Comparison of ENCODE assay signal across 8 cellular contexts in genomic region chr16:4183258-4184037, GRCh38. TPM values are rescaled to one million over a fixed set of nuclear protein-coding genes. Genes with fewer than 3 reads are reported as not detected.
A peak's percentile ranks its signal among the peaks of the same experiment; 100 is the strongest.
DNase-seq lines count a peak whose midpoint lies in the region; ATAC-seq, FAIRE-seq and TF ChIP-seq lines count a peak whose summit lies in the region.

No MANE protein-coding gene starts in this region.

- TF ChIP-seq CTCF in AG04449 (IDR thresholded peaks at IDR 0.05; ENCODE audit: insufficient read depth, low read length, missing control alignments) (no peak), keratinocyte (optimal IDR thresholded peaks at IDR 0.05 in 1 of 3, IDR thresholded peaks at IDR 0.05 in 1 of 3, conservative IDR thresholded peaks at IDR 0.05 in 1 of 3; ENCODE audit: extremely low read depth in 1 of 3, insufficient read depth in 2 of 3, low read length in 3 of 3) (no peak)

- H3K27me3 Mint-ChIP-seq in central memory CD8-positive, alpha-beta T cell = no peaks in the 10 kb centered on the region

- peaks cover 8% of the 10 kb centered on the region for H3K4me1 ChIP-seq in keratinocyte (ENCODE audit: control insufficient read depth, extremely low read depth, insufficient read depth, low read length)

- peak overlapping the region; percentile 87 for H3K27ac ChIP-seq in keratinocyte (ENCODE audit: control insufficient read depth, insufficient read depth, low read length)

- H3K27ac Mint-ChIP-seq in central memory CD8-positive, alpha-beta T cell (ENCODE audit: low read depth) = peak overlapping the region; percentile 92

- ATAC-seq in GM18873 (IDR thresholded peaks at IDR 0.05; ENCODE audit: low FRiP score, unreplicated experiment) (peak; percentile 74), HG03108 (IDR thresholded peaks at IDR 0.05; ENCODE audit: unreplicated experiment) (peak; percentile 72)
- ATAC-seq in activated CD4-positive, CD25-positive, alpha-beta regulatory T cell treated with anti-CD3 and anti-CD28 coated beads, Interleukin-2, amount 50 U/mL, for 24 hours = peak; percentile 89
- ATAC-seq in central memory CD8-positive, alpha-beta T cell (replicated peaks; ENCODE audit: extremely low read depth, poor library complexity, severe bottlenecking) = peak; percentile 68

- H4K20me1 ChIP-seq in keratinocyte (ENCODE audit: control insufficient read depth, extremely low read depth, insufficient read depth, low read length) = no peaks in the 10 kb centered on the region

- H3K9me3 ChIP-seq in keratinocyte (ENCODE audit: control insufficient read depth, low read depth, low read length) = no peaks in the 10 kb centered on the region

- H3K27me3 ChIP-seq in keratinocyte (ENCODE audit: control insufficient read depth, extremely low read depth, insufficient read depth, low read length) = no peaks in the 10 kb centered on the region

- H3K4me3 ChIP-seq in AG04449 (ENCODE audit: low read depth, low read length) (peak overlapping the region; percentile 74), keratinocyte (ENCODE audit: control insufficient read depth in 2 of 3, extremely low read depth in 1 of 3, insufficient read depth in 2 of 3, low read depth in 1 of 3, low read length in 3 of 3) (peak overlapping the region; percentile 56 to 81 (median 68))

- H3K79me2 ChIP-seq in keratinocyte (ENCODE audit: control insufficient read depth, insufficient read depth, low read length) = no peaks in the 10 kb centered on the region

- H2AFZ ChIP-seq in keratinocyte (ENCODE audit: control insufficient read depth, low read length) = peak overlapping the region; percentile 94

- no peaks in the 10 kb centered on the region for H3K9me3 Mint-ChIP-seq in central memory CD8-positive, alpha-beta T cell

- H3K4me1 Mint-ChIP-seq in central memory CD8-positive, alpha-beta T cell = peaks cover 6% of the 10 kb centered on the region

- H3K9ac ChIP-seq in keratinocyte (ENCODE audit: control insufficient read depth, extremely low read depth, insufficient read depth, low read length) = peak overlapping the region; percentile 90

- peaks cover 5% of the 10 kb centered on the region for H3K36me3 Mint-ChIP-seq in central memory CD8-positive, alpha-beta T cell (ENCODE audit: insufficient read depth)

- POLR2A ChIA-PET in AG04449 (lab: Yijun Ruan, JAX) = interaction anchor here (0.8 to 1.4 kb wide), 6 partner anchors 9 to 70 kb away, joined by 3 to 5 read pairs (median 4); no protein-coding TSS in a partner anchor

- FAIRE-seq in keratinocyte (lab: Jason Lieb, UNC) = peak; percentile 17

- DNase-seq in AG04449 (ENCODE audit: low read depth, low spot score) = no peak
- DNase-seq in NCI-H2227 treated with DMSO at 0.1 percent for 48 hours (lab: John Stamatoyannopoulos, UW) = peak; percentile 89
- DNase-seq in central memory CD8-positive, alpha-beta T cell (ENCODE audit: low spot score in 2 of 2) = peak; percentile 53 to 69
- DNase-seq in keratinocyte (ENCODE audit: low read depth, low spot score) = peak; percentile 65
- peak; percentile 88 to 93 (median 90) for DNase-seq in stimulated activated CD4-positive, alpha-beta T cell treated with anti-CD3 and anti-CD28 coated beads, Interleukin-12 subunit alpha, Interleukin-12 subunit beta, amount 100 ng/mL, for 48 hours (ENCODE audit: low read depth in 2 of 3, low spot score in 1 of 3)

- H3K36me3 ChIP-seq in keratinocyte (ENCODE audit: control insufficient read depth in 2 of 2, extremely low read depth in 1 of 2, insufficient read depth in 2 of 2, low read length in 2 of 2) = no peaks in the 10 kb centered on the region

- no peaks in the 10 kb centered on the region for H3K9me1 ChIP-seq in keratinocyte (ENCODE audit: control insufficient read depth, extremely low read depth, insufficient read depth, low read length)

- peak overlapping the region; percentile 79 for H3K4me3 Mint-ChIP-seq in central memory CD8-positive, alpha-beta T cell

- H3K4me2 ChIP-seq in keratinocyte (ENCODE audit: control insufficient read depth, extremely low read depth, insufficient read depth, low read depth, low read length) = peak overlapping the region; percentile 90

- CTCF ChIA-PET in AG04449 (lab: Yijun Ruan, JAX) = interaction anchor here (0.9 to 1.2 kb wide), 4 partner anchors 9 to 201 kb away, joined by 3 to 5 read pairs (median 3); no protein-coding TSS in a partner anchor

- dilution Hi-C loops in keratinocyte (cut with MboI; ENCODE audit: extremely low pct_ligation_motif_present, low sequenced_read_pairs) = no loop called here

RNA-seq across cellular contexts. Expression of gene SRL, which starts 58.4 kb away (rescaled TPM):
- not detected in 3 replicates for polyA plus RNA-seq in keratinocyte
- not detected for polyA plus RNA-seq in keratinocyte (2011; ENCODE audit: low read depth)
- polyA plus RNA-seq in keratinocyte (2011; cell fraction: cytosol; rRNA removed) = 0.02 TPM in 1 of 2 replicates, not detected in the other
- not detected in 2 replicates for polyA plus RNA-seq in keratinocyte (2011; cell fraction: nucleus; rRNA removed)
- polyA plus RNA-seq in keratinocyte (2012; ENCODE audit: low replicate concordance) = 0.03 TPM in 1 of 2 replicates, not detected in the other
- polyA minus RNA-seq in keratinocyte = not detected in 3 replicates
- polyA minus RNA-seq in keratinocyte (2011; cell fraction: cytosol; rRNA and poly(A)+ RNA removed) = not detected
- not detected in 2 replicates for polyA minus RNA-seq in keratinocyte (2011; cell fraction: nucleus; rRNA and poly(A)+ RNA removed)
